In the genomic region with DNA sequence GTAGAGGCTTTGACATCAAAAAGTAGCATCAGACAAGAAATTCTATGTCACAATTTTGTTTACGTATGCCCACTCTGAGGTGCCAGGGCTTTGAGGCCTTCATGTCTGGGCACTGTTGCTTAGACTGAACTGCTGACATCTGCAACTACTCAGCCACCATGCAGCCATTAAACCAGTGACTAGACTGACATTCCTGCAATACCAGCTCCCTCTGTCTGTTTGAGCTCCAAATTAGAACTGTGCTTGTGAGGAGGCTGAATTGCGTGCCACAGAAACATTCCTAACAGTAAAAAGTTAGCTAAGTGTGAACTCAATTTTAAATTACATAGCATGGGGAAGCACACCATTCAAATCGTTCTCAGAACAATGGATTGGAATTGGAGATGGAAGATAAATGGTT, we compare ENCODE assay signal across 21 cellular contexts.
A peak's percentile ranks its signal among the peaks of the same experiment; 100 is the strongest.
DNase-seq lines count a peak whose midpoint lies in the region; ATAC-seq and TF ChIP-seq lines count a peak whose summit lies in the region.
"Had no signal": no experiment of that assay in that cellular context is flagged by ENCODE, and none has a peak within 500 bp of the region (broad histone marks: within the 10 kb centered on the region; RNA-seq: fewer than 3 reads in every experiment).

No MANE protein-coding gene starts in this region.

- no peak for ATAC-seq in activated CD8-positive, alpha-beta memory T cell treated with anti-CD3 and anti-CD28 coated beads, Interleukin-2, amount 10 ng/mL, durations not matched to agents 7 days and 5 days
- peak; percentile 28 to 70 (median 44) for ATAC-seq in heart left ventricle
- ATAC-seq in left lung: no peak
- ATAC-seq: natural killer cell treated with Interleukin-12 subunit alpha and Interleukin-12 subunit beta and Interleukin-15 and Interleukin-18, amount 100 ng/mL, for 72 hours; T-cell had no signal

- TF ChIP-seq POLR2A in heart left ventricle (IDR thresholded peaks at IDR 0.05): no peak

- no peaks in the 10 kb centered on the region for H3K9me3 Mint-ChIP-seq in activated CD8-positive, alpha-beta memory T cell treated with anti-CD3 and anti-CD28 coated beads, Interleukin-2, amount 10 ng/mL, durations not matched to agents 7 days and 5 days (ENCODE audit: low read depth)
- no peaks in the 10 kb centered on the region for H3K9me3 Mint-ChIP-seq in activated T-helper 2 cell treated with anti-CD3 and anti-CD28 coated beads, Interferon-gamma antibody, Interleukin-2, Interleukin-4, amounts not matched to agents 10 μg/mL and 5 μg/mL and 100 μg/mL, durations not matched to agents 14 hours and 24 hours and 36 hours
- H3K9me3 Mint-ChIP-seq: activated naive CD4-positive, alpha-beta T cell treated with anti-CD3 and anti-CD28 coated beads for 36 hours; natural killer cell treated with Interleukin-12 subunit alpha and Interleukin-12 subunit beta and Interleukin-15 and Interleukin-18, amount 100 ng/mL, for 72 hours; T-cell had no signal

- H3K36me3 Mint-ChIP-seq in activated CD8-positive, alpha-beta memory T cell treated with anti-CD3 and anti-CD28 coated beads, Interleukin-2, amount 10 ng/mL, durations not matched to agents 7 days and 5 days: no peaks in the 10 kb centered on the region
- no peaks in the 10 kb centered on the region for H3K36me3 Mint-ChIP-seq in activated T-helper 2 cell treated with anti-CD3 and anti-CD28 coated beads, Interferon-gamma antibody, Interleukin-2, Interleukin-4, amounts not matched to agents 10 μg/mL and 5 μg/mL and 100 μg/mL, durations not matched to agents 14 hours and 24 hours and 36 hours (ENCODE audit: low read depth)
- H3K36me3 Mint-ChIP-seq: CD4-positive, CD25-positive, alpha-beta regulatory T cell; natural killer cell treated with Interleukin-12 subunit alpha and Interleukin-12 subunit beta and Interleukin-15 and Interleukin-18, amount 100 ng/mL, for 72 hours; T-cell had no signal

- H3K36me3 ChIP-seq in heart left ventricle (no peaks in the 10 kb centered on the region), left lung (no peaks in the 10 kb centered on the region)

- no peaks in the 10 kb centered on the region for H3K4me1 ChIP-seq in heart left ventricle
- H3K4me1 ChIP-seq in left lung: no peaks in the 10 kb centered on the region

- H3K9me3 ChIP-seq in heart left ventricle: no peaks in the 10 kb centered on the region
- H3K9me3 ChIP-seq in left lung: no peaks in the 10 kb centered on the region

- no peak overlapping the region for H3K4me3 Mint-ChIP-seq in activated CD8-positive, alpha-beta memory T cell treated with anti-CD3 and anti-CD28 coated beads, Interleukin-2, amount 10 ng/mL, durations not matched to agents 7 days and 5 days
- H3K4me3 Mint-ChIP-seq in activated T-helper 2 cell treated with anti-CD3 and anti-CD28 coated beads, Interferon-gamma antibody, Interleukin-2, Interleukin-4, amounts not matched to agents 10 μg/mL and 5 μg/mL and 100 μg/mL, durations not matched to agents 14 hours and 24 hours and 36 hours (ENCODE audit: low read depth): no peak overlapping the region
- H3K4me3 Mint-ChIP-seq: activated naive CD4-positive, alpha-beta T cell treated with anti-CD3 and anti-CD28 coated beads for 36 hours; CD4-positive, CD25-positive, alpha-beta regulatory T cell; natural killer cell treated with Interleukin-12 subunit alpha and Interleukin-12 subunit beta and Interleukin-15 and Interleukin-18, amount 100 ng/mL, for 72 hours; T-cell had no signal

- TF ChIP-seq CTCF in heart left ventricle (IDR thresholded peaks at IDR 0.05) (no peak), retinal pigment epithelial cell (conservative IDR thresholded peaks at IDR 0.05; ENCODE audit: low read depth, low read length) (peak; percentile 16), left lung (IDR thresholded peaks at IDR 0.05) (no peak)

- H3K4me3 ChIP-seq in heart left ventricle (no peak overlapping the region), retinal pigment epithelial cell (ENCODE audit: low read length) (no peak overlapping the region), left lung (no peak overlapping the region)

- H3K27ac Mint-ChIP-seq in activated CD8-positive, alpha-beta memory T cell treated with anti-CD3 and anti-CD28 coated beads, Interleukin-2, amount 10 ng/mL, durations not matched to agents 7 days and 5 days: no peak overlapping the region
- H3K27ac Mint-ChIP-seq in activated T-helper 2 cell treated with anti-CD3 and anti-CD28 coated beads, Interferon-gamma antibody, Interleukin-2, Interleukin-4, amounts not matched to agents 10 μg/mL and 5 μg/mL and 100 μg/mL, durations not matched to agents 14 hours and 24 hours and 36 hours: no peak overlapping the region
- H3K27ac Mint-ChIP-seq: activated naive CD4-positive, alpha-beta T cell treated with anti-CD3 and anti-CD28 coated beads for 36 hours; CD4-positive, CD25-positive, alpha-beta regulatory T cell; natural killer cell treated with Interleukin-12 subunit alpha and Interleukin-12 subunit beta and Interleukin-15 and Interleukin-18, amount 100 ng/mL, for 72 hours; T-cell had no signal

- H3K4me1 Mint-ChIP-seq in activated CD8-positive, alpha-beta memory T cell treated with anti-CD3 and anti-CD28 coated beads, Interleukin-2, amount 10 ng/mL, durations not matched to agents 7 days and 5 days: peaks cover 1% of the 10 kb centered on the region
- peaks cover 7% of the 10 kb centered on the region for H3K4me1 Mint-ChIP-seq in activated T-helper 2 cell treated with anti-CD3 and anti-CD28 coated beads, Interferon-gamma antibody, Interleukin-2, Interleukin-4, amounts not matched to agents 10 μg/mL and 5 μg/mL and 100 μg/mL, durations not matched to agents 14 hours and 24 hours and 36 hours (ENCODE audit: low read depth)
- H3K4me1 Mint-ChIP-seq: CD4-positive, CD25-positive, alpha-beta regulatory T cell; T-cell had no signal

- peak; percentile 22 for DNase-seq in activated CD8-positive, alpha-beta memory T cell treated with anti-CD3 and anti-CD28 coated beads, Interleukin-2, amount 50 U/mL, for 48 hours
- DNase-seq in activated CD8-positive, alpha-beta memory T cell treated with anti-CD3 and anti-CD28 coated beads, Interleukin-2, amount 10 ng/mL, durations not matched to agents 7 days and 5 days: no peak
- peak; percentile 77 for DNase-seq in RPMI7951 (ENCODE audit: low read depth)
- DNase-seq in heart left ventricle: peak in 1 of 5 donors; percentile 10
- DNase-seq in retinal pigment epithelial cell (ENCODE audit: low read depth): peak; percentile 83
- DNase-seq in activated T-helper 2 cell treated with anti-CD3 and anti-CD28 coated beads, Interferon-gamma antibody, Interleukin-2, Interleukin-4, amounts not matched to agents 10 μg/mL and 5 μg/mL and 100 μg/mL, durations not matched to agents 14 hours and 24 hours and 36 hours (ENCODE audit: low spot score): no peak
- DNase-seq in left lung: no peak
- DNase-seq in NCI-H2227 (lab: John Stamatoyannopoulos, UW; ENCODE audit: unreplicated experiment): no peak
- DNase-seq: 8988T; activated naive CD4-positive, alpha-beta T cell treated with anti-CD3 and anti-CD28 coated beads for 36 hours; aorta; CD4-positive, CD25-positive, alpha-beta regulatory T cell; effector memory CD4-positive, alpha-beta T cell; mesenchymal stem cell; NCI-H1048; NCI-H2029 treated with DMSO at 0.1 percent for 48 hours; NCI-H446 treated with DMSO at 0.1 percent for 48 hours; stimulated activated CD4-positive, alpha-beta T cell treated with anti-CD3 and anti-CD28 coated beads, Interleukin-4, amount 100 ng/mL, for 4 hours; T-cell had no signal

- no peak overlapping the region for H3K27ac ChIP-seq in heart left ventricle
- H3K27ac ChIP-seq in left lung: no peak overlapping the region
- H3K27ac ChIP-seq: KMS-11 had no signal

- 41 to 57% (median 55%) methylated on average over 3 of the region's 3 CpGs for WGBS in heart left ventricle, 4 donors

- H3K27me3 ChIP-seq in heart left ventricle (peaks cover 0 to 14% (median 0%) of the 10 kb centered on the region in 9 donors), left lung (no peaks in the 10 kb centered on the region)

- intact Hi-C loops in heart left ventricle (cut with DNase I): no loop called here
- intact Hi-C loops in activated T-helper 2 cell treated with anti-CD3 and anti-CD28 coated beads, Interferon-gamma antibody, Interleukin-2, Interleukin-4, amounts not matched to agents 10 μg/mL and 5 μg/mL and 100 μg/mL, durations not matched to agents 14 hours and 24 hours and 36 hours (cut with micrococcal nuclease): no loop called here
- intact Hi-C loops in left lung (cut with DNase I): no loop called here

- peaks cover 14% of the 10 kb centered on the region for H3K27me3 Mint-ChIP-seq in activated CD8-positive, alpha-beta memory T cell treated with anti-CD3 and anti-CD28 coated beads, Interleukin-2, amount 10 ng/mL, durations not matched to agents 7 days and 5 days
- peaks cover 8% of the 10 kb centered on the region for H3K27me3 Mint-ChIP-seq in activated T-helper 2 cell treated with anti-CD3 and anti-CD28 coated beads, Interferon-gamma antibody, Interleukin-2, Interleukin-4, amounts not matched to agents 10 μg/mL and 5 μg/mL and 100 μg/mL, durations not matched to agents 14 hours and 24 hours and 36 hours (ENCODE audit: low read depth)

- CTCF ChIA-PET in activated CD8-positive, alpha-beta memory T cell treated with anti-CD3 and anti-CD28 coated beads, Interleukin-2, amount 10 ng/mL, durations not matched to agents 7 days and 5 days (lab: Charles Lee): no interaction called here

Comparison
In these comparisons a context has a peak if more than half of its experiments do, and no peak if none do; other contexts are left out.
1. DNase-seq: peak in activated CD8-positive, alpha-beta memory T cell treated with anti-CD3 and anti-CD28 coated beads, Interleukin-2, amount 50 U/mL, for 48 hours (single experiment), RPMI7951 (single experiment) and retinal pigment epithelial cell (single experiment); none in activated CD8-positive, alpha-beta memory T cell treated with anti-CD3 and anti-CD28 coated beads, Interleukin-2, amount 10 ng/mL, durations not matched to agents 7 days and 5 days (single experiment), activated T-helper 2 cell treated with anti-CD3 and anti-CD28 coated beads, Interferon-gamma antibody, Interleukin-2, Interleukin-4, amounts not matched to agents 10 μg/mL and 5 μg/mL and 100 μg/mL, durations not matched to agents 14 hours and 24 hours and 36 hours (single experiment), left lung (0 of 2) and NCI-H2227 (single experiment).
2. ATAC-seq: peak in heart left ventricle (4 of 4); none in activated CD8-positive, alpha-beta memory T cell treated with anti-CD3 and anti-CD28 coated beads, Interleukin-2, amount 10 ng/mL, durations not matched to agents 7 days and 5 days (single experiment) and left lung (single experiment).